Comparison of ENCODE assay signal across 24 cellular contexts in genomic region chr11:1656670-1657069, GRCh38. TPM values are rescaled to one million over a fixed set of nuclear protein-coding genes. Genes with fewer than 3 reads are reported as not detected.
A peak's percentile ranks its signal among the peaks of the same experiment; 100 is the strongest.
DNase-seq lines count a peak whose midpoint lies in the region; ATAC-seq, FAIRE-seq and TF ChIP-seq lines count a peak whose summit lies in the region.
"Had no signal": no experiment of that assay in that cellular context is flagged by ENCODE, and none has a peak within 500 bp of the region (broad histone marks: within the 10 kb centered on the region; RNA-seq: fewer than 3 reads in every experiment).

No MANE protein-coding gene starts in this region.

- intact Hi-C loops in left lung (cut with DNase I), result loop anchor here in 1 of 2 donors (10.0 kb wide), 1 partner anchor 178 kb away; the partner anchor contains the start of genes SYT8 and TNNI2
- intact Hi-C loops in activated CD4-positive, alpha-beta T cell treated with anti-CD3 and anti-CD28 coated beads, Interleukin-2, amount 10 ng/mL, durations not matched to agents 24 days and 14 days (cut with micrococcal nuclease), result no loop called here

- no peaks in the 10 kb centered on the region for H3K27me3 ChIP-seq in SJCRH30
- peaks cover 0 to 57% of the 10 kb centered on the region in 2 donors for H3K27me3 ChIP-seq in left lung
- peaks cover 0 to 63% (median 0%) of the 10 kb centered on the region in 3 experiments for H3K27me3 ChIP-seq in neuronal stem cell (ENCODE audit: control insufficient read depth in 3 of 3, insufficient read depth in 3 of 3, low read depth in 1 of 3, low read length in 3 of 3)
- peaks cover 0 to 3% of the 10 kb centered on the region in 2 donors for H3K27me3 ChIP-seq in small intestine (ENCODE audit: control insufficient read depth in 2 of 2, insufficient read depth in 2 of 2, low read length in 2 of 2)

- no peak overlapping the region for H2BK15ac ChIP-seq in neuronal stem cell (ENCODE audit: low read length)

- no peaks in the 10 kb centered on the region for H3K9me3 Mint-ChIP-seq in activated CD4-positive, alpha-beta T cell treated with anti-CD3 and anti-CD28 coated beads, Interleukin-2, amount 10 ng/mL, durations not matched to agents 24 days and 14 days
- H3K9me3 Mint-ChIP-seq: CD4-positive, CD25-positive, alpha-beta regulatory T cell had no signal

- H3K23ac ChIP-seq in neuronal stem cell (ENCODE audit: low read depth, low read length, poor library complexity), result no peak overlapping the region

- H3K4me3 ChIP-seq in SJCRH30 (no peak overlapping the region), left lung (no peak overlapping the region), neuronal stem cell (ENCODE audit: low read length in 2 of 2) (no peak overlapping the region), small intestine (ENCODE audit: low read depth in 1 of 2, low read length in 2 of 2) (no peak overlapping the region)
- H3K4me3 ChIP-seq: GM23248 had no signal

- no peaks in the 10 kb centered on the region for H3K4me1 Mint-ChIP-seq in activated CD4-positive, alpha-beta T cell treated with anti-CD3 and anti-CD28 coated beads, Interleukin-2, amount 10 ng/mL, durations not matched to agents 24 days and 14 days

- H2AK5ac ChIP-seq in neuronal stem cell (ENCODE audit: low read depth, low read length), result no peak overlapping the region

- no peak overlapping the region for H3K4ac ChIP-seq in neuronal stem cell (ENCODE audit: low read length)

- no peaks in the 10 kb centered on the region for H3K79me1 ChIP-seq in neuronal stem cell (ENCODE audit: low read depth, low read length)

- H3K36me3 Mint-ChIP-seq in activated CD4-positive, alpha-beta T cell treated with anti-CD3 and anti-CD28 coated beads, Interleukin-2, amount 10 ng/mL, durations not matched to agents 24 days and 14 days (ENCODE audit: low read depth), result no peaks in the 10 kb centered on the region
- H3K36me3 Mint-ChIP-seq: CD4-positive, CD25-positive, alpha-beta regulatory T cell had no signal

- H3K9me3 ChIP-seq in SJCRH30 (replicated peaks) (no peaks in the 10 kb centered on the region), left lung (no peaks in the 10 kb centered on the region), neuronal stem cell (replicated peaks in 1 of 2; ENCODE audit: control insufficient read depth in 2 of 2, insufficient read depth in 1 of 2, low read depth in 1 of 2, low read length in 2 of 2) (no peaks in the 10 kb centered on the region), small intestine (ENCODE audit: control insufficient read depth, low read depth) (no peaks in the 10 kb centered on the region)

- no peak overlapping the region for H2BK120ac ChIP-seq in neuronal stem cell (ENCODE audit: low read depth, low read length)

- H3K14ac ChIP-seq in neuronal stem cell (ENCODE audit: low read length), result no peak overlapping the region

- no peak for FAIRE-seq in small intestine (lab: Jason Lieb, UNC)
- FAIRE-seq: RCC 7860 had no signal

- no peak for TF ChIP-seq CTCF in left lung (IDR thresholded peaks at IDR 0.05)

- no peak overlapping the region for H3K18ac ChIP-seq in neuronal stem cell (ENCODE audit: low read length)

- H2AFZ ChIP-seq in neuronal stem cell (ENCODE audit: low read length), result no peak overlapping the region
- H2AFZ ChIP-seq: GM23248 had no signal

- H2BK5ac ChIP-seq in neuronal stem cell (ENCODE audit: low read length), result peak overlapping the region; percentile 63

- H3K4me1 ChIP-seq in SJCRH30 (peaks cover 46% of the 10 kb centered on the region), left lung (peaks cover 0 to 5% of the 10 kb centered on the region in 2 donors), neuronal stem cell (ENCODE audit: control insufficient read depth in 2 of 2, insufficient read depth in 1 of 2, low read depth in 1 of 2, low read length in 2 of 2) (peaks cover 0 to 7% of the 10 kb centered on the region in 2 donors), small intestine (ENCODE audit: control insufficient read depth in 2 of 2, insufficient read depth in 1 of 2, low read depth in 1 of 2, low read length in 1 of 2) (no peaks in the 10 kb centered on the region)

- no peak overlapping the region for H3K4me3 Mint-ChIP-seq in activated CD4-positive, alpha-beta T cell treated with anti-CD3 and anti-CD28 coated beads, Interleukin-2, amount 10 ng/mL, durations not matched to agents 24 days and 14 days
- H3K4me3 Mint-ChIP-seq: CD4-positive, CD25-positive, alpha-beta regulatory T cell had no signal

- no peaks in the 10 kb centered on the region for H3K36me3 ChIP-seq in SJCRH30
- H3K36me3 ChIP-seq in left lung, result no peaks in the 10 kb centered on the region
- no peaks in the 10 kb centered on the region for H3K36me3 ChIP-seq in neuronal stem cell (replicated peaks in 1 of 2; ENCODE audit: control insufficient read depth in 2 of 2, insufficient read depth in 2 of 2, low read length in 2 of 2)
- H3K36me3 ChIP-seq in small intestine (ENCODE audit: control insufficient read depth in 2 of 2, insufficient read depth in 2 of 2, low read length in 2 of 2), result no peaks in the 10 kb centered on the region

- no peak overlapping the region for H3K27ac Mint-ChIP-seq in activated CD4-positive, alpha-beta T cell treated with anti-CD3 and anti-CD28 coated beads, Interleukin-2, amount 10 ng/mL, durations not matched to agents 24 days and 14 days
- H3K27ac Mint-ChIP-seq: CD4-positive, CD25-positive, alpha-beta regulatory T cell had no signal

- no peak overlapping the region for H4K8ac ChIP-seq in neuronal stem cell (ENCODE audit: low read depth, low read length)

- no peak overlapping the region for H3K9ac ChIP-seq in neuronal stem cell (ENCODE audit: low read depth, low read length, poor library complexity)
- H3K9ac ChIP-seq: GM23248 had no signal

- H3K4me2 ChIP-seq in neuronal stem cell (ENCODE audit: insufficient read depth, low read length, poor library complexity, severe bottlenecking), result no peak overlapping the region

- no peak for DNase-seq in SJCRH30
- DNase-seq in left lung, result peak; percentile 5 to 16
- no peak for DNase-seq in neuronal stem cell (ENCODE audit: low spot score)
- DNase-seq in stimulated activated CD8-positive, alpha-beta memory T cell treated with anti-CD3 and anti-CD28 coated beads, Interleukin-4, amount 100 ng/mL, for 48 hours, result peak; percentile 14
- no peak for DNase-seq in activated CD4-positive, alpha-beta T cell treated with anti-CD3 and anti-CD28 coated beads, Interleukin-2, amount 10 ng/mL, durations not matched to agents 24 days and 14 days
- DNase-seq in C1 segment of cervical spinal cord (lab: John Stamatoyannopoulos, UW), result no peak
- DNase-seq in small intestine, result no peak
- DNase-seq in GF-D8 (lab: John Stamatoyannopoulos, UW), result no peak
- DNase-seq: CD4-positive, CD25-positive, alpha-beta regulatory T cell; DMS153; GM23248; H7; NCI-H1048; NCI-H1417 treated with DMSO at 0.1 percent for 48 hours; NCI-H1694 treated with DMSO at 0.1 percent for 48 hours; NCI-H2171 treated with DMSO at 0.1 percent for 48 hours; NCI-H345; NCI-H524 treated with DMSO at 0.1 percent for 48 hours; NCI-H774; SIG-M5 had no signal

- H4K91ac ChIP-seq in neuronal stem cell (ENCODE audit: low read depth, low read length, poor library complexity), result no peak overlapping the region

- no peak for ATAC-seq in left lung

- no CpG with 5 or more reads among the region's 7 CpGs for WGBS in neuronal stem cell (ENCODE audit: extremely low coverage in 2 of 2, insufficient read length in 2 of 2, insufficient replicate concordance in 1 of 2), 2 donors
- WGBS in small intestine, 3 donors, result 76 to 89% (median 84%) methylated on average over 7 of the region's 7 CpGs

- peaks cover 25% of the 10 kb centered on the region for H3K27me3 Mint-ChIP-seq in activated CD4-positive, alpha-beta T cell treated with anti-CD3 and anti-CD28 coated beads, Interleukin-2, amount 10 ng/mL, durations not matched to agents 24 days and 14 days

- no peak overlapping the region for H2BK12ac ChIP-seq in neuronal stem cell (ENCODE audit: low read length)

- H3K27ac ChIP-seq in SJCRH30, result peak overlapping the region; percentile 85; the same call in 1 of the 2 replicates
- H3K27ac ChIP-seq in left lung, result no peak overlapping the region
- no peak overlapping the region for H3K27ac ChIP-seq in neuronal stem cell (replicated peaks; ENCODE audit: low read length)
- no peak overlapping the region for H3K27ac ChIP-seq in small intestine (ENCODE audit: low read depth in 1 of 2, low read length in 1 of 2)
- H3K27ac ChIP-seq: GM23248, HL-60 had no signal

RNA-seq across cellular contexts. Expression of gene KRTAP5-5, which starts 27.1 kb away (rescaled TPM):
- not detected in 2 replicates for total RNA-seq in SJCRH30 (2014; rRNA removed; shearing (Covaris generic))
- not detected for total RNA-seq in left lung
- not detected for polyA plus RNA-seq in neuronal stem cell (2013, experiment 1 of 2)
- polyA plus RNA-seq in neuronal stem cell (2013, experiment 2 of 2), result not detected
- total RNA-seq in activated CD4-positive, alpha-beta T cell treated with anti-CD3 and anti-CD28 coated beads, Interleukin-2, amount 10 ng/mL, durations not matched to agents 24 days and 14 days, result not detected in 2 replicates
- polyA plus RNA-seq in small intestine, result not detected
- total RNA-seq: A172; CD4-positive, CD25-positive, alpha-beta regulatory T cell; GM23248; H7 had no signal
- polyA plus RNA-seq: BJ; CD4-positive, CD25-positive, alpha-beta regulatory T cell; GM23248 had no signal

RNA-seq across cellular contexts. Expression of gene KRTAP5-4, which starts 34.7 kb away (rescaled TPM):
- not detected in 2 replicates for total RNA-seq in SJCRH30 (2014; rRNA removed; shearing (Covaris generic))
- not detected for total RNA-seq in left lung
- polyA plus RNA-seq in neuronal stem cell (2013, experiment 1 of 2), result not detected
- polyA plus RNA-seq in neuronal stem cell (2013, experiment 2 of 2), result not detected
- not detected in 2 replicates for total RNA-seq in activated CD4-positive, alpha-beta T cell treated with anti-CD3 and anti-CD28 coated beads, Interleukin-2, amount 10 ng/mL, durations not matched to agents 24 days and 14 days
- not detected for polyA plus RNA-seq in small intestine
- total RNA-seq: A172; CD4-positive, CD25-positive, alpha-beta regulatory T cell; GM23248; H7 had no signal
- polyA plus RNA-seq: BJ; CD4-positive, CD25-positive, alpha-beta regulatory T cell; GM23248 had no signal

RNA-seq across cellular contexts. Expression of gene KRTAP5-6, which starts 40.3 kb away (rescaled TPM):
- total RNA-seq in SJCRH30 (2014; rRNA removed; shearing (Covaris generic)), result not detected in 2 replicates
- not detected for total RNA-seq in left lung
- polyA plus RNA-seq in neuronal stem cell (2013, experiment 1 of 2), result not detected
- not detected for polyA plus RNA-seq in neuronal stem cell (2013, experiment 2 of 2)
- total RNA-seq in activated CD4-positive, alpha-beta T cell treated with anti-CD3 and anti-CD28 coated beads, Interleukin-2, amount 10 ng/mL, durations not matched to agents 24 days and 14 days, result not detected in 2 replicates
- not detected for polyA plus RNA-seq in small intestine
- total RNA-seq: A172; CD4-positive, CD25-positive, alpha-beta regulatory T cell; GM23248; H7 had no signal
- polyA plus RNA-seq: BJ; CD4-positive, CD25-positive, alpha-beta regulatory T cell; GM23248 had no signal

RNA-seq across cellular contexts. Expression of gene KRTAP5-3, which starts 48.4 kb away (rescaled TPM):
- total RNA-seq in SJCRH30 (2014; rRNA removed; shearing (Covaris generic)), result not detected in 2 replicates
- not detected for total RNA-seq in left lung
- not detected for polyA plus RNA-seq in neuronal stem cell (2013, experiment 1 of 2)
- not detected for polyA plus RNA-seq in neuronal stem cell (2013, experiment 2 of 2)
- not detected in 2 replicates for total RNA-seq in activated CD4-positive, alpha-beta T cell treated with anti-CD3 and anti-CD28 coated beads, Interleukin-2, amount 10 ng/mL, durations not matched to agents 24 days and 14 days
- not detected for polyA plus RNA-seq in small intestine
- total RNA-seq: A172; CD4-positive, CD25-positive, alpha-beta regulatory T cell; GM23248; H7 had no signal
- polyA plus RNA-seq: BJ; CD4-positive, CD25-positive, alpha-beta regulatory T cell; GM23248 had no signal

RNA-seq across cellular contexts. Expression of gene KRTAP5-2, which starts 58.6 kb away (rescaled TPM):
- not detected in 2 replicates for total RNA-seq in SJCRH30 (2014; rRNA removed; shearing (Covaris generic))
- not detected for total RNA-seq in left lung
- not detected for polyA plus RNA-seq in neuronal stem cell (2013, experiment 1 of 2)
- not detected for polyA plus RNA-seq in neuronal stem cell (2013, experiment 2 of 2)
- not detected in 2 replicates for total RNA-seq in activated CD4-positive, alpha-beta T cell treated with anti-CD3 and anti-CD28 coated beads, Interleukin-2, amount 10 ng/mL, durations not matched to agents 24 days and 14 days
- polyA plus RNA-seq in small intestine, result under 1 TPM in 1 of 3 donors, not detected in 2; 0.07 TPM
- total RNA-seq: A172, GM23248, H7 had no signal
- polyA plus RNA-seq: BJ; CD4-positive, CD25-positive, alpha-beta regulatory T cell; GM23248 had no signal

Comparison
In these comparisons a context has a peak if more than half of its experiments do, and no peak if none do; other contexts are left out.
1. DNase-seq: peak in left lung (2 of 2) and stimulated activated CD8-positive, alpha-beta memory T cell treated with anti-CD3 and anti-CD28 coated beads, Interleukin-4, amount 100 ng/mL, for 48 hours (single experiment); none in SJCRH30 (0 of 2), neuronal stem cell (single experiment), activated CD4-positive, alpha-beta T cell treated with anti-CD3 and anti-CD28 coated beads, Interleukin-2, amount 10 ng/mL, durations not matched to agents 24 days and 14 days (single experiment), C1 segment of cervical spinal cord (0 of 14), small intestine (single experiment) and GF-D8 (single experiment).